In the genomic region with DNA sequence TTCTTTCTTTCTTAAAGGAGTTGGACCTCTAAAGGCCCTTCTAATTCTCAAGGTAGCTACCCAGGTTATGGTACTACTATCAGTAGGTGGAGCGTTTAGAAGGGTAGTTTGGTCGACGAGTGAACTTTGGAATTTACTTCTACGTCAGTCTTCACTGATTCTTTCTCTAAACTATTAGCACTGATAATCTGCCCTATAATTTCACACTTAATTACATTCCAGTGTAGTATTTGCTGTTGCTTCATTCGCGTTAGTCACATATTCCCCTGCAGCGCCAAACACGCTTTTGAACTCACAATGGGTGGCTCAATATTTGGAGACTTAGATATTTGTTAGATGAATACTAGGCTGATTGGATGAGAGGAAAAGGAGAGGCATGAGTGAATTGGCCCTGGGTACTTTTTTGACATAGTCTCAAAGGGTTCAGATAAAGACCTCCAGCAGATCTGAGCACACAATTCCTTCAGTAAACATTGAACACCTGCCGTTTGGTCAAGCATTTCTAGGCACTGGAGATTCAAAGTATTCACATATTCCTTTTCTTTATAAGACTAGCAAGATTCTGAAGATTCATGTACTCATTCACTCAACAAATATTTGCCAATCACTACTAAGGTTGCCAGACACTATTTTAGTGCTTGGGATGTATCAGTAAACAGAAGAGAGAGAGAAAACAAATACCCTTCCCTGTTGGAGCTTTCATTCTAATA, we compare ENCODE assay signal across 8 cellular contexts. TPM values are rescaled to one million over a fixed set of nuclear protein-coding genes. Genes with fewer than 3 reads are reported as not detected.
A peak's percentile ranks its signal among the peaks of the same experiment; 100 is the strongest.
DNase-seq lines count a peak whose midpoint lies in the region; ATAC-seq and TF ChIP-seq lines count a peak whose summit lies in the region.

No MANE protein-coding gene starts in this region.

- peak overlapping the region; percentile 83 for H3K4me3 ChIP-seq in DOHH2 (ENCODE audit: low read length)
- peak overlapping the region; percentile 76 for H3K4me3 ChIP-seq in epithelial cell of proximal tubule (ENCODE audit: low read depth, low read length)

- no peaks in the 10 kb centered on the region for H3K36me3 Mint-ChIP-seq in natural killer cell

- H3K79me2 ChIP-seq in DOHH2 (ENCODE audit: control insufficient read depth, low read length): peaks cover 52% of the 10 kb centered on the region

- 0 out of 2 replicates have a peak, but pooled peaks cover 3% of the 10 kb centered on the region for H3K27me3 ChIP-seq in DOHH2 (ENCODE audit: control insufficient read depth, low read length)

- H4K20me1 ChIP-seq in DOHH2 (ENCODE audit: control insufficient read depth, insufficient read depth, low read depth, low read length): peaks cover 12% of the 10 kb centered on the region; the same call in 1 of the 2 replicates

- no peaks in the 10 kb centered on the region; the same call in 1 of the 2 replicates for H3F3A ChIP-seq in DOHH2 (ENCODE audit: control insufficient read depth, insufficient read depth)

- no peaks in the 10 kb centered on the region for H3K9me2 ChIP-seq in DOHH2 (replicated peaks; ENCODE audit: control insufficient read depth, low read length)

- no peaks in the 10 kb centered on the region for H3K9me3 Mint-ChIP-seq in natural killer cell

- TF ChIP-seq CTCF in DOHH2 (IDR thresholded peaks at IDR 0.05; ENCODE audit: low read depth, low read length, poor library complexity, severe bottlenecking): no peak
- no peak for TF ChIP-seq CTCF in epithelial cell of proximal tubule (conservative IDR thresholded peaks at IDR 0.05; ENCODE audit: low read depth, low read length)
- TF ChIP-seq CTCF in natural killer cell (IDR thresholded peaks at IDR 0.05): no peak

- H3K27me3 Mint-ChIP-seq in natural killer cell (ENCODE audit: low read depth in 2 of 2): no peaks in the 10 kb centered on the region

- peak; percentile 80 for DNase-seq in HT-29 (ENCODE audit: low spot score)
- DNase-seq in SHP77 treated with DMSO at 0.1 percent for 48 hours (lab: John Stamatoyannopoulos, UW): peak; percentile 52
- DNase-seq in epithelial cell of proximal tubule (ENCODE audit: low read depth): peak; percentile 54
- no peak for DNase-seq in natural killer cell
- no peak for DNase-seq in HK-2 (ENCODE audit: unreplicated experiment)
- DNase-seq in activated CD8-positive, alpha-beta memory T cell treated with anti-CD3 and anti-CD28 coated beads, Interleukin-2, amount 50 U/mL, for 4 hours: no peak
- DNase-seq in stimulated activated CD4-positive, alpha-beta T cell treated with anti-CD3 and anti-CD28 coated beads, Interleukin-4, amount 100 ng/mL, for 1 hour: no peak

- H3K36me3 ChIP-seq in DOHH2 (ENCODE audit: control insufficient read depth, low read length): peaks cover 3% of the 10 kb centered on the region; the same call in 1 of the 2 replicates

- H3K4me2 ChIP-seq in DOHH2 (ENCODE audit: low read length): peak overlapping the region; percentile 82

- peak overlapping the region; percentile 80 for H3K4me3 Mint-ChIP-seq in natural killer cell

- peaks cover 42 to 52% of the 10 kb centered on the region in 2 donors for H3K4me1 Mint-ChIP-seq in natural killer cell

- no peak overlapping the region; the same call in 1 of the 2 replicates for H3K27ac ChIP-seq in DOHH2 (ENCODE audit: low read depth, low read length)

- no peak for ATAC-seq in natural killer cell

- H3K4me1 ChIP-seq in DOHH2 (ENCODE audit: control insufficient read depth, low read length): peaks cover 21% of the 10 kb centered on the region

- no peaks in the 10 kb centered on the region for H3K9me3 ChIP-seq in DOHH2 (ENCODE audit: control insufficient read depth, insufficient read depth, low read length)

- peak overlapping the region; percentile 74 to 91 for H3K27ac Mint-ChIP-seq in natural killer cell

- intact Hi-C loops in natural killer cell (cut with micrococcal nuclease): loop anchor here (2.0 to 5.0 kb wide), 3 partner anchors 17 to 159 kb away; a partner anchor contains a TSS

RNA-seq across cellular contexts. Expression of a gene that starts 0.9 kb away (rescaled TPM):
- 16.7 and 16.8 TPM in 2 replicates for total RNA-seq in HT-29 (2014; rRNA removed; shearing (Covaris generic))
- total RNA-seq in epithelial cell of proximal tubule: 15.9 and 17.2 TPM in 2 replicates
- total RNA-seq in natural killer cell: 10 to 100 TPM; 81.9 to 93.8 (median 82.5) TPM

RNA-seq across cellular contexts. Expression of a gene that starts 44.6 kb away (rescaled TPM):
- total RNA-seq in HT-29 (2014; rRNA removed; shearing (Covaris generic)): 1.3 and 1.6 TPM in 2 replicates
- total RNA-seq in epithelial cell of proximal tubule (0.14 and 1.7 TPM in 2 replicates), natural killer cell (under 1 TPM; 0.13 to 0.45 (median 0.39) TPM)

Comparison
In these comparisons a context has a peak if more than half of its experiments do, and no peak if none do; other contexts are left out.
1. DNase-seq: peak in HT-29 (single experiment), SHP77 treated with DMSO at 0.1 percent for 48 hours (single experiment) and epithelial cell of proximal tubule (single experiment); none in natural killer cell (single experiment), HK-2 (single experiment), activated CD8-positive, alpha-beta memory T cell treated with anti-CD3 and anti-CD28 coated beads, Interleukin-2, amount 50 U/mL, for 4 hours (single experiment) and stimulated activated CD4-positive, alpha-beta T cell treated with anti-CD3 and anti-CD28 coated beads, Interleukin-4, amount 100 ng/mL, for 1 hour (single experiment).